In genomic region chr3:32412887-32413286, GRCh38 we compare ENCODE assay signal across 1 cellular context.
TF ChIP-seq lines count a peak whose summit lies in the region.

No MANE protein-coding gene starts in this region.

TF ChIP-seq in HepG2, 621 proteins besides CTCF, POLR2A, EP300 and RAD21:
- TF ChIP-seq ARNT2 (CRISPR knock-in tag; IDR thresholded peaks at IDR 0.05; ENCODE audit: low read depth) (no peak), MXD3 (CRISPR knock-in tag; IDR thresholded peaks at IDR 0.05) (no peak), TCF7 (IDR thresholded peaks at IDR 0.05; ENCODE audit: low read depth) (no peak), XBP1 (CRISPR knock-in tag; IDR thresholded peaks at IDR 0.05) (no peak), ZGPAT (CRISPR knock-in tag; IDR thresholded peaks at IDR 0.05) (no peak), RFXAP (CRISPR knock-in tag; IDR thresholded peaks at IDR 0.05; ENCODE audit: borderline replicate concordance) (no peak)
